ENCODE assay signal across 1 cellular context in the genomic region with DNA sequence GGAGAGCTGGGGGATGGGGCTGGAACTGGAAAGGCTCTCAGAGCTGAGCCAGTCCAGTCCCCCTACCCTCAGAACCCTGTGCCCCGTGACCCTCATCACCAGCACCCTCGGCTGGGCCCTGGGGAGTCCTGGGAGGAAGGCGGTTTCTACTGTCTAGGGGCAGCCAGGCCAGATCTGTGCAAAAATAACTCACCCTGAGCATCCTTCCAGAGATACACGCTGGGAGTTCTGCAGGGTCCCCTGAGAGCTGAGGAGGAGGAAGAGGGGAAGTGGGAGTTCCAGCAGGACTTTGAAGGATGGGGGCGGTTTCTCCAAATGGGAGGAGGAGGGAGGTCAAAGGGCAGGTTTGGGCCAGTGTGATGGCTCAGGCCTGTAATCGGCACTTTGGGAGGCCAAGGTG.
TF ChIP-seq lines count a peak whose summit lies in the region.

No MANE protein-coding gene starts in this region.

TF ChIP-seq in GM23338, 12 proteins besides CTCF, POLR2A, EP300 and RAD21 (continued from another document):
- TF ChIP-seq, protein P1, sequence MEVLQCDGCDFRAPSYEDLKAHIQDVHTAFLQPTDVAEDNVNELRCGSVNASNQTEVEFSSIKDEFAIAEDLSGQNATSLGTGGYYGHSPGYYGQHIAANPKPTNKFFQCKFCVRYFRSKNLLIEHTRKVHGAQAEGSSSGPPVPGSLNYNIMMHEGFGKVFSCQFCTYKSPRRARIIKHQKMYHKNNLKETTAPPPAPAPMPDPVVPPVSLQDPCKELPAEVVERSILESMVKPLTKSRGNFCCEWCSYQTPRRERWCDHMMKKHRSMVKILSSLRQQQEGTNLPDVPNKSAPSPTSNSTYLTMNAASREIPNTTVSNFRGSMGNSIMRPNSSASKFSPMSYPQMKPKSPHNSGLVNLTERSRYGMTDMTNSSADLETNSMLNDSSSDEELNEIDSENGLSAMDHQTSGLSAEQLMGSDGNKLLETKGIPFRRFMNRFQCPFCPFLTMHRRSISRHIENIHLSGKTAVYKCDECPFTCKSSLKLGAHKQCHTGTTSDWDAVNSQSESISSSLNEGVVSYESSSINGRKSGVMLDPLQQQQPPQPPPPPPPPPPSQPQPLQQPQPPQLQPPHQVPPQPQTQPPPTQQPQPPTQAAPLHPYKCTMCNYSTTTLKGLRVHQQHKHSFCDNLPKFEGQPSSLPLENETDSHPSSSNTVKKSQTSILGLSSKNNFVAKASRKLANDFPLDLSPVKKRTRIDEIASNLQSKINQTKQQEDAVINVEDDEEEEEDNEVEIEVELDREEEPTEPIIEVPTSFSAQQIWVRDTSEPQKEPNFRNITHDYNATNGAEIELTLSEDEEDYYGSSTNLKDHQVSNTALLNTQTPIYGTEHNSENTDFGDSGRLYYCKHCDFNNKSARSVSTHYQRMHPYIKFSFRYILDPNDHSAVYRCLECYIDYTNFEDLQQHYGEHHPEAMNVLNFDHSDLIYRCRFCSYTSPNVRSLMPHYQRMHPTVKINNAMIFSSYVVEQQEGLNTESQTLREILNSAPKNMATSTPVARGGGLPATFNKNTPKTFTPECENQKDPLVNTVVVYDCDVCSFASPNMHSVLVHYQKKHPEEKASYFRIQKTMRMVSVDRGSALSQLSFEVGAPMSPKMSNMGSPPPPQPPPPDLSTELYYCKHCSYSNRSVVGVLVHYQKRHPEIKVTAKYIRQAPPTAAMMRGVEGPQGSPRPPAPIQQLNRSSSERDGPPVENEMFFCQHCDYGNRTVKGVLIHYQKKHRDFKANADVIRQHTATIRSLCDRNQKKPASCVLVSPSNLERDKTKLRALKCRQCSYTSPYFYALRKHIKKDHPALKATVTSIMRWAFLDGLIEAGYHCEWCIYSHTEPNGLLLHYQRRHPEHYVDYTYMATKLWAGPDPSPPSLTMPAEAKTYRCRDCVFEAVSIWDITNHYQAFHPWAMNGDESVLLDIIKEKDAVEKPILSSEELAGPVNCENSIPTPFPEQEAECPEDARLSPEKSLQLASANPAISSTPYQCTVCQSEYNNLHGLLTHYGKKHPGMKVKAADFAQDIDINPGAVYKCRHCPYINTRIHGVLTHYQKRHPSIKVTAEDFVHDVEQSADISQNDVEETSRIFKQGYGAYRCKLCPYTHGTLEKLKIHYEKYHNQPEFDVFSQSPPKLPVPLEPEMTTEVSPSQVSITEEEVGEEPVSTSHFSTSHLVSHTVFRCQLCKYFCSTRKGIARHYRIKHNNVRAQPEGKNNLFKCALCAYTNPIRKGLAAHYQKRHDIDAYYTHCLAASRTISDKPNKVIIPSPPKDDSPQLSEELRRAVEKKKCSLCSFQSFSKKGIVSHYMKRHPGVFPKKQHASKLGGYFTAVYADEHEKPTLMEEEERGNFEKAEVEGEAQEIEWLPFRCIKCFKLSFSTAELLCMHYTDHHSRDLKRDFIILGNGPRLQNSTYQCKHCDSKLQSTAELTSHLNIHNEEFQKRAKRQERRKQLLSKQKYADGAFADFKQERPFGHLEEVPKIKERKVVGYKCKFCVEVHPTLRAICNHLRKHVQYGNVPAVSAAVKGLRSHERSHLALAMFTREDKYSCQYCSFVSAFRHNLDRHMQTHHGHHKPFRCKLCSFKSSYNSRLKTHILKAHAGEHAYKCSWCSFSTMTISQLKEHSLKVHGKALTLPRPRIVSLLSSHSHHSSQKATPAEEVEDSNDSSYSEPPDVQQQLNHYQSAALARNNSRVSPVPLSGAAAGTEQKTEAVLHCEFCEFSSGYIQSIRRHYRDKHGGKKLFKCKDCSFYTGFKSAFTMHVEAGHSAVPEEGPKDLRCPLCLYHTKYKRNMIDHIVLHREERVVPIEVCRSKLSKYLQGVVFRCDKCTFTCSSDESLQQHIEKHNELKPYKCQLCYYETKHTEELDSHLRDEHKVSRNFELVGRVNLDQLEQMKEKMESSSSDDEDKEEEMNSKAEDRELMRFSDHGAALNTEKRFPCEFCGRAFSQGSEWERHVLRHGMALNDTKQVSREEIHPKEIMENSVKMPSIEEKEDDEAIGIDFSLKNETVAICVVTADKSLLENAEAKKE (CRISPR knock-in tag; IDR thresholded peaks at IDR 0.05): no peak
- no peak for TF ChIP-seq EZH2phosphoT487 (IDR thresholded peaks at IDR 0.05; ENCODE audit: unreplicated experiment)
- no peak for TF ChIP-seq POLR2AphosphoS5 (IDR thresholded peaks at IDR 0.05; ENCODE audit: low read depth)
- TF ChIP-seq EZH2 (IDR thresholded peaks at IDR 0.05; ENCODE audit: low read depth, unreplicated experiment): no peak
- no peak for TF ChIP-seq NANOG (IDR thresholded peaks at IDR 0.05; ENCODE audit: borderline replicate concordance)
- TF ChIP-seq STAT1 (IDR thresholded peaks at IDR 0.05; ENCODE audit: unreplicated experiment): no peak
- TF ChIP-seq, protein P2, sequence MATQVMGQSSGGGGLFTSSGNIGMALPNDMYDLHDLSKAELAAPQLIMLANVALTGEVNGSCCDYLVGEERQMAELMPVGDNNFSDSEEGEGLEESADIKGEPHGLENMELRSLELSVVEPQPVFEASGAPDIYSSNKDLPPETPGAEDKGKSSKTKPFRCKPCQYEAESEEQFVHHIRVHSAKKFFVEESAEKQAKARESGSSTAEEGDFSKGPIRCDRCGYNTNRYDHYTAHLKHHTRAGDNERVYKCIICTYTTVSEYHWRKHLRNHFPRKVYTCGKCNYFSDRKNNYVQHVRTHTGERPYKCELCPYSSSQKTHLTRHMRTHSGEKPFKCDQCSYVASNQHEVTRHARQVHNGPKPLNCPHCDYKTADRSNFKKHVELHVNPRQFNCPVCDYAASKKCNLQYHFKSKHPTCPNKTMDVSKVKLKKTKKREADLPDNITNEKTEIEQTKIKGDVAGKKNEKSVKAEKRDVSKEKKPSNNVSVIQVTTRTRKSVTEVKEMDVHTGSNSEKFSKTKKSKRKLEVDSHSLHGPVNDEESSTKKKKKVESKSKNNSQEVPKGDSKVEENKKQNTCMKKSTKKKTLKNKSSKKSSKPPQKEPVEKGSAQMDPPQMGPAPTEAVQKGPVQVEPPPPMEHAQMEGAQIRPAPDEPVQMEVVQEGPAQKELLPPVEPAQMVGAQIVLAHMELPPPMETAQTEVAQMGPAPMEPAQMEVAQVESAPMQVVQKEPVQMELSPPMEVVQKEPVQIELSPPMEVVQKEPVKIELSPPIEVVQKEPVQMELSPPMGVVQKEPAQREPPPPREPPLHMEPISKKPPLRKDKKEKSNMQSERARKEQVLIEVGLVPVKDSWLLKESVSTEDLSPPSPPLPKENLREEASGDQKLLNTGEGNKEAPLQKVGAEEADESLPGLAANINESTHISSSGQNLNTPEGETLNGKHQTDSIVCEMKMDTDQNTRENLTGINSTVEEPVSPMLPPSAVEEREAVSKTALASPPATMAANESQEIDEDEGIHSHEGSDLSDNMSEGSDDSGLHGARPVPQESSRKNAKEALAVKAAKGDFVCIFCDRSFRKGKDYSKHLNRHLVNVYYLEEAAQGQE (IDR thresholded peaks at IDR 0.05; ENCODE audit: unreplicated experiment): no peak
- no peak for TF ChIP-seq CREB1 (CRISPR knock-in tag; IDR thresholded peaks at IDR 0.05; ENCODE audit: low read depth)
- TF ChIP-seq JUNB (IDR thresholded peaks at IDR 0.05; ENCODE audit: unreplicated experiment): no peak
